In the genomic region with DNA sequence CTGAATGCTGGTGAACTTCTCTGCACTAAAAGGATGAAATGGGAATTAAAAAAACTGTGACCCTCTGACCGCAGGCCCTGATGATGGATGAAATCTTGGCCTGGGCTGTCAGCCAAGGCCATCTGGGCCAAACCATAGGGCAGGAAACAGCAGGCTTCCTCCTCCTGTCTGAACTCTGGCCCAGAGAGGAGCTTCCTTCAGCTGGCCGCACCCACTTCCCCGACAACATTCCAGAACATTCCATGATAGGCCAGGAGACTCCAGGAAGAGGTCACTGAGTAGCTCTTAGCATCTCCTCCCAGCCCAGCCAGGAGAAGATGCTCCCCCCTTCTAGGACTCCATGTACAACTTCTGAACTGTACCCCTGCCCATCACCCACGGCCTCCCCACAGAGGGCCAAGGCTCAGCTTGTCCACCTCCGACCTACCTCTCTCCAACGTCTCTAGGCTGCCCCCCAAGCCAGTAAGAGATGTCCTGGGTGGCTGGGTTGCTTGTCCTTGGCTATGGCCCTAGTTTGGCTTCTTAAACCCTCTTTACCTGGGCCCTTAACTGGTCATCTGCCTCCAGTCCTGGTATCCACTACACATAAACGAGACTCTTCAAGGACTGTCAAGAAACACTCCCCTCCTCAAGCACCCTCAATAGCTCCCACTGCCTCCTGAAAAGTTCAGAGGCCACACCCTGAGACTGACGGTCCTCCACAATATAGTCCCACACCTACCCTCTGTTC, we compare ENCODE assay signal across 8 cellular contexts. TPM values are rescaled to one million over a fixed set of nuclear protein-coding genes. Genes with fewer than 3 reads are reported as not detected.
DNase-seq lines count a peak whose midpoint lies in the region; ATAC-seq and TF ChIP-seq lines count a peak whose summit lies in the region.

No MANE protein-coding gene starts in this region.

- H3K4me3 Mint-ChIP-seq in activated T-cell treated with anti-CD3 and anti-CD28 coated beads, Interleukin-2, amount 50 U/mL, for 24 hours: no peak overlapping the region
- no peak overlapping the region for H3K4me3 Mint-ChIP-seq in T-cell

- no peak overlapping the region for H2BK5ac ChIP-seq in IMR-90 (ENCODE audit: low read depth, low read length, poor library complexity, severe bottlenecking)

- H3K27me3 Mint-ChIP-seq in activated T-cell treated with anti-CD3 and anti-CD28 coated beads, Interleukin-2, amount 50 U/mL, for 24 hours: no peaks in the 10 kb centered on the region
- H3K27me3 Mint-ChIP-seq in T-cell: no peaks in the 10 kb centered on the region

- CTCF ChIA-PET in IMR-90 (lab: Yijun Ruan, JAX) (no interaction called here), mammary epithelial cell (lab: Charles Lee; ENCODE audit: low non-redundant PET) (interaction anchor here (0.6 to 0.7 kb wide), 2 partner anchors 62 to 354 kb away, joined by 3 to 4 read pairs; no protein-coding TSS in a partner anchor), T-cell (lab: Charles Lee) (interaction anchor here in 1 of 2 donors (0.6 kb wide), 1 partner anchor 48 kb away, joined by 4 read pairs; no protein-coding TSS in a partner anchor)

- H3K23ac ChIP-seq in IMR-90 (ENCODE audit: low read depth, low read length): no peak overlapping the region

- H3K9me3 Mint-ChIP-seq in activated T-cell treated with anti-CD3 and anti-CD28 coated beads, Interleukin-2, amount 50 U/mL, for 24 hours: no peaks in the 10 kb centered on the region
- H3K9me3 Mint-ChIP-seq in T-cell: no peaks in the 10 kb centered on the region

- no peak overlapping the region for H2BK20ac ChIP-seq in IMR-90 (ENCODE audit: low read depth, low read length)

- H2AFZ ChIP-seq in IMR-90 (replicated peaks; ENCODE audit: low read length, poor library complexity) (peak overlapping the region; percentile 65), mammary epithelial cell (ENCODE audit: low read depth, low read length) (peak overlapping the region; percentile 60)

- H3K14ac ChIP-seq in IMR-90 (replicated peaks; ENCODE audit: low read depth, low read length): no peak overlapping the region

- no peak overlapping the region for H2BK15ac ChIP-seq in IMR-90 (ENCODE audit: low read depth, low read length)

- TF ChIP-seq EP300 in suprapubic skin (IDR thresholded peaks at IDR 0.05): peak; percentile 29

- H3K79me1 ChIP-seq in IMR-90 (ENCODE audit: low read depth in 1 of 2, low read length in 2 of 2): no peaks in the 10 kb centered on the region

- in situ Hi-C loops in IMR-90 (cut with MboI; ENCODE audit: low sequenced_read_pairs): no loop called here
- in situ Hi-C loops in mammary epithelial cell (cut with MboI; ENCODE audit: low sequenced_read_pairs in 2 of 2): no loop called here

- no peak overlapping the region for H4K5ac ChIP-seq in IMR-90 (ENCODE audit: low read depth, low read length)

- H3K36me3 ChIP-seq in IMR-90 (ENCODE audit: control insufficient read depth, insufficient read depth, low read length) (no peaks in the 10 kb centered on the region), mammary epithelial cell (ENCODE audit: insufficient read depth, low read length) (no peaks in the 10 kb centered on the region), suprapubic skin (no peaks in the 10 kb centered on the region), BE2C (no peaks in the 10 kb centered on the region)

- no peak overlapping the region for H3K56ac ChIP-seq in IMR-90 (ENCODE audit: extremely low read depth, insufficient read depth, low read length)

- DNase-seq in IMR-90 (no peak), mammary epithelial cell (peak; percentile 47), suprapubic skin (ENCODE audit: low spot score in 2 of 2) (no peak), BE2C (no peak), T-cell (no peak)
- DNase-seq in activated T-cell treated with anti-CD3 and anti-CD28 coated beads, Interleukin-2, amount 50 U/mL, for 24 hours: no peak

- intact Hi-C loops in IMR-90 (cut with micrococcal nuclease) (no loop called here), mammary epithelial cell (cut with micrococcal nuclease) (no loop called here)

- dilution Hi-C loops in IMR-90 (cut with HindIII; ENCODE audit: low sequenced_read_pairs, unreplicated experiment) (no loop called here), mammary epithelial cell (cut with HindIII; ENCODE audit: low sequenced_read_pairs) (loop anchor here (5.0 kb wide), 1 partner anchor 84 kb away; no protein-coding TSS in a partner anchor)

- H3K9ac ChIP-seq in IMR-90 (ENCODE audit: low read depth, low read length) (no peak overlapping the region), mammary epithelial cell (ENCODE audit: insufficient read depth, low read length) (no peak overlapping the region)

- no peak overlapping the region for H2AK5ac ChIP-seq in IMR-90 (ENCODE audit: low read depth, low read length)

- 0 out of 4 replicates have a peak overlapping the region, but pooled peaks of 1 of the 2 experiments have one; percentile 32 for H4K8ac ChIP-seq in IMR-90 (ENCODE audit: low read depth in 2 of 2, low read length in 2 of 2)

- ATAC-seq in IMR-90 (ENCODE audit: low read depth) (peak; percentile 62), HG03045 (IDR thresholded peaks at IDR 0.05; ENCODE audit: unreplicated experiment) (no peak), T-cell (replicated peaks in 1 of 4) (no peak)

- H3K27ac ChIP-seq in IMR-90 (ENCODE audit: insufficient read depth, low read length): no peak overlapping the region
- H3K27ac ChIP-seq in mammary epithelial cell (ENCODE audit: insufficient read depth, low read depth, low read length): peak overlapping the region; percentile 18
- H3K27ac ChIP-seq in layer of hippocampus (ENCODE audit: low read depth, low read length): peak overlapping the region; percentile 39
- H3K27ac ChIP-seq in suprapubic skin: peak overlapping the region; percentile 62

- H3K36me3 Mint-ChIP-seq in activated T-cell treated with anti-CD3 and anti-CD28 coated beads, Interleukin-2, amount 50 U/mL, for 24 hours (ENCODE audit: low read depth): no peaks in the 10 kb centered on the region
- no peaks in the 10 kb centered on the region for H3K36me3 Mint-ChIP-seq in T-cell

- H3K9me1 ChIP-seq in IMR-90 (ENCODE audit: insufficient read depth, low read length): no peaks in the 10 kb centered on the region

- no peak for TF ChIP-seq POLR2A in IMR-90 (IDR thresholded peaks at IDR 0.05; ENCODE audit: low read depth, low read length)
- no peak for TF ChIP-seq POLR2A in suprapubic skin (IDR thresholded peaks at IDR 0.05)

- H3K18ac ChIP-seq in IMR-90 (ENCODE audit: low read depth, low read length): no peak overlapping the region

- no peak overlapping the region for H4K91ac ChIP-seq in IMR-90 (ENCODE audit: insufficient read depth, low read depth, low read length)

- no peaks in the 10 kb centered on the region for H3K79me2 ChIP-seq in mammary epithelial cell (ENCODE audit: insufficient read depth, low read length)

- H3K27me3 ChIP-seq in IMR-90 (ENCODE audit: control insufficient read depth, insufficient read depth, low read length): no peaks in the 10 kb centered on the region
- no peaks in the 10 kb centered on the region for H3K27me3 ChIP-seq in mammary epithelial cell (ENCODE audit: insufficient read depth, low read length)
- H3K27me3 ChIP-seq in layer of hippocampus (ENCODE audit: control insufficient read depth, insufficient read depth, low read length): no peaks in the 10 kb centered on the region
- no peaks in the 10 kb centered on the region for H3K27me3 ChIP-seq in suprapubic skin
- no peaks in the 10 kb centered on the region for H3K27me3 ChIP-seq in BE2C

- H3K4me1 ChIP-seq in IMR-90 (ENCODE audit: control insufficient read depth, insufficient read depth, low read length) (peaks cover 2% of the 10 kb centered on the region; the same call in 1 of the 2 replicates), mammary epithelial cell (ENCODE audit: insufficient read depth, low read length) (peaks cover 43% of the 10 kb centered on the region), suprapubic skin (peaks cover 66% of the 10 kb centered on the region), BE2C (no peaks in the 10 kb centered on the region)

- no peak overlapping the region for H3K4me3 ChIP-seq in IMR-90 (ENCODE audit: insufficient read depth, low read depth, low read length)
- no peak overlapping the region for H3K4me3 ChIP-seq in mammary epithelial cell (replicated peaks in 1 of 3; ENCODE audit: insufficient read depth in 1 of 3, low read depth in 2 of 3, low read length in 3 of 3)
- H3K4me3 ChIP-seq in suprapubic skin: no peak overlapping the region
- H3K4me3 ChIP-seq in BE2C (ENCODE audit: low read depth, low read length): no peak overlapping the region

- no peak overlapping the region for H3K4me2 ChIP-seq in IMR-90 (ENCODE audit: low read depth, low read length)
- peak overlapping the region; percentile 29 for H3K4me2 ChIP-seq in mammary epithelial cell (ENCODE audit: insufficient read depth, low read depth, low read length)

- no peak overlapping the region for H3K27ac Mint-ChIP-seq in activated T-cell treated with anti-CD3 and anti-CD28 coated beads, Interleukin-2, amount 50 U/mL, for 24 hours
- no peak overlapping the region for H3K27ac Mint-ChIP-seq in T-cell

- H2BK120ac ChIP-seq in IMR-90 (ENCODE audit: low read depth, low read length): no peak overlapping the region

- no peaks in the 10 kb centered on the region for H3K4me1 Mint-ChIP-seq in activated T-cell treated with anti-CD3 and anti-CD28 coated beads, Interleukin-2, amount 50 U/mL, for 24 hours (ENCODE audit: low read depth)
- peaks cover 0 to 14% (median 0%) of the 10 kb centered on the region in 3 donors for H3K4me1 Mint-ChIP-seq in T-cell

- H3K4ac ChIP-seq in IMR-90 (ENCODE audit: low read depth, low read length): no peak overlapping the region

- H2AK9ac ChIP-seq in IMR-90 (replicated peaks; ENCODE audit: low read depth, low read length, poor library complexity): no peak overlapping the region

- H4K20me1 ChIP-seq in IMR-90 (ENCODE audit: insufficient read depth, low read length) (no peaks in the 10 kb centered on the region), mammary epithelial cell (ENCODE audit: insufficient read depth, low read length) (no peaks in the 10 kb centered on the region)

- H3K9me3 ChIP-seq in IMR-90 (ENCODE audit: control insufficient read depth, insufficient read depth, low read length): no peaks in the 10 kb centered on the region; the same call in 1 of the 2 replicates
- H3K9me3 ChIP-seq in mammary epithelial cell (replicated peaks; ENCODE audit: insufficient read depth, low read length): peaks cover 3% of the 10 kb centered on the region
- H3K9me3 ChIP-seq in suprapubic skin: no peaks in the 10 kb centered on the region
- no peaks in the 10 kb centered on the region for H3K9me3 ChIP-seq in BE2C

- WGBS in IMR-90 (ENCODE audit: extremely low coverage in 2 of 2, insufficient read length in 1 of 2), 2 experiments: 66% methylated on average over 3 of the region's 8 CpGs; no CpG with 5 or more reads in 1 of the 2 experiments
- WGBS in mammary epithelial cell (ENCODE audit: low coverage, missing lambda C conversion rate): 6% methylated on average over 8 of the region's 8 CpGs
- 42% methylated on average over 8 of the region's 8 CpGs for WGBS in suprapubic skin

- BruUV-seq in IMR-90 (replicated peaks; lab: Mats Ljungman, UMichigan): no TSS peak
- no TSS peak for BruUV-seq in mammary epithelial cell (replicated peaks; lab: Mats Ljungman, UMichigan)

- no peak for TF ChIP-seq RAD21 in IMR-90 (IDR thresholded peaks at IDR 0.05; ENCODE audit: low read length)

- TF ChIP-seq CTCF in IMR-90 (conservative IDR thresholded peaks at IDR 0.05; ENCODE audit: low read depth, low read length): no peak
- TF ChIP-seq CTCF in mammary epithelial cell (conservative IDR thresholded peaks at IDR 0.05 in 1 of 2, IDR thresholded peaks at IDR 0.05 in 1 of 2; ENCODE audit: extremely low read depth in 1 of 2, insufficient read depth in 1 of 2, low read depth in 1 of 2, low read length in 2 of 2): no peak
- no peak for TF ChIP-seq CTCF in suprapubic skin (IDR thresholded peaks at IDR 0.05)
- no peak for TF ChIP-seq CTCF in BE2C (IDR thresholded peaks at IDR 0.05; ENCODE audit: low read depth, low read length)

- POLR2A ChIA-PET in IMR-90 (lab: Charles Lee; ENCODE audit: unreplicated experiment) (interaction anchor here (0.6 kb wide), 1 partner anchor 214 kb away, joined by 3 read pairs; no protein-coding TSS in a partner anchor), T-cell (lab: Charles Lee) (no interaction called here)

RNA-seq across cellular contexts. Expression of a gene that starts 1.7 kb away (rescaled TPM):
- total RNA-seq in IMR-90 (2012; rRNA removed) (0.83 and 1.8 TPM in 2 replicates), mammary epithelial cell (1 to 10 TPM; 2.9 to 7.3 TPM), suprapubic skin (10 to 100 TPM in 2 of 4 donors, 1 to 10 TPM in 2; 1.7 to 39.5 (median 10.9) TPM), T-cell (10 to 100 TPM in 1 of 5 donors, 1 to 10 TPM in 4; 4.5 to 10.5 (median 5.3) TPM)
- polyA plus RNA-seq in IMR-90 (2012; rRNA removed) (1.5 and 2.5 TPM in 2 replicates), mammary epithelial cell (1.7 TPM)
- 2.3 and 3.8 TPM in 2 replicates for polyA plus RNA-seq in IMR-90 (2012; cell fraction: cytosol; rRNA removed)
- polyA plus RNA-seq in IMR-90 (2012; cell fraction: nucleus; rRNA removed; ENCODE audit: low replicate concordance): 2.1 and 2.9 TPM in 2 replicates
- 0.98 TPM for polyA minus RNA-seq in mammary epithelial cell
- 1.7 TPM for polyA plus RNA-seq in BE2C (2012; ENCODE audit: insufficient read depth, insufficient read length, low read depth)
